8 cellular contexts compared by ENCODE assay signal in genomic region chr16:89382555-89382954, GRCh38.
DNase-seq lines count a peak whose midpoint lies in the region; ATAC-seq and TF ChIP-seq lines count a peak whose summit lies in the region.
"Not testable (repeated sequence)": the region's sequence is repeated elsewhere in the genome, so short reads cannot be mapped to it uniquely, and the experiment has no call there.

No MANE protein-coding gene starts in this region.

- not testable (repeated sequence) for TF ChIP-seq CTCF in Peyer's patch (IDR thresholded peaks at IDR 0.05); colonic mucosa (IDR thresholded peaks at IDR 0.05); hepatocyte (IDR thresholded peaks at IDR 0.05; ENCODE audit: poor library complexity); nephron (IDR thresholded peaks at IDR 0.05; ENCODE audit: unreplicated experiment in 3 of 3)

- not testable (repeated sequence) for H3K9me2 ChIP-seq in hepatocyte (replicated peaks; ENCODE audit: insufficient read depth)

- H3K9ac ChIP-seq in colonic mucosa (ENCODE audit: low read depth in 2 of 2, low read length in 2 of 2), result peak overlapping the region in 1 of 2 donors; percentile 51

- not testable (repeated sequence) for H3K27me3 ChIP-seq in CD4-positive, alpha-beta memory T cell (ENCODE audit: insufficient read depth, low read length); Peyer's patch; colonic mucosa; hepatocyte

- H3K4me2 ChIP-seq in hepatocyte, result peak overlapping the region; percentile 63

- peak overlapping the region in 7 of 8 donors; percentile 61 to 89 (median 76) for H3K4me3 Mint-ChIP-seq in CD4-positive, alpha-beta memory T cell
- H3K4me3 Mint-ChIP-seq in activated CD4-positive, alpha-beta memory T cell treated with anti-CD3 and anti-CD28 coated beads, Interleukin-2, amount 10 ng/mL, durations not matched to agents 7 days and 5 days; nephron: not testable (repeated sequence)
- peak overlapping the region; percentile 70 for H3K4me3 Mint-ChIP-seq in activated naive CD8-positive, alpha-beta T cell
- peak overlapping the region; percentile 50 for H3K4me3 Mint-ChIP-seq in stimulated activated effector memory CD8-positive, alpha-beta T cell treated with anti-CD3 and anti-CD28 coated beads, Interleukin-12 subunit alpha, Interleukin-12 subunit beta, amount 100 ng/mL, for 72 hours

- H3K27ac ChIP-seq in CD4-positive, alpha-beta memory T cell (ENCODE audit: low read depth, low read length), result not testable (repeated sequence)
- peak overlapping the region in 3 of 4 donors; percentile 52 to 63 (median 61) for H3K27ac ChIP-seq in Peyer's patch
- H3K27ac ChIP-seq in colonic mucosa, result peak overlapping the region; percentile 44
- peak overlapping the region; percentile 82 for H3K27ac ChIP-seq in hepatocyte

- H4K20me1 ChIP-seq in hepatocyte (ENCODE audit: insufficient read depth, poor library complexity, severe bottlenecking), result peaks cover 100% of the 10 kb centered on the region

- CTCF ChIA-PET in CD4-positive, alpha-beta memory T cell (lab: Charles Lee; ENCODE audit: partially characterized antibody), result interaction anchor here (0.7 kb wide), 1 partner anchor 12 kb away, joined by 3 read pairs; no protein-coding TSS in a partner anchor
- CTCF ChIA-PET in activated CD4-positive, alpha-beta memory T cell treated with anti-CD3 and anti-CD28 coated beads, Interleukin-2, amount 10 ng/mL, durations not matched to agents 7 days and 5 days (lab: Charles Lee), result interaction anchor here (0.7 to 1.4 kb wide), 2 partner anchors 50 to 105 kb away, joined by 3 read pairs; no protein-coding TSS in a partner anchor

- 76% methylated on average over 5 of the region's 5 CpGs for WGBS in hepatocyte (ENCODE audit: low lambda C conversion rate, missing lambda C conversion rate)

- H3K36me3 Mint-ChIP-seq in CD4-positive, alpha-beta memory T cell; activated naive CD8-positive, alpha-beta T cell; nephron (ENCODE audit: low read depth): not testable (repeated sequence)
- peaks cover 21% of the 10 kb centered on the region for H3K36me3 Mint-ChIP-seq in activated CD4-positive, alpha-beta memory T cell treated with anti-CD3 and anti-CD28 coated beads, Interleukin-2, amount 10 ng/mL, durations not matched to agents 7 days and 5 days (ENCODE audit: low read depth)
- H3K36me3 Mint-ChIP-seq in stimulated activated effector memory CD8-positive, alpha-beta T cell treated with anti-CD3 and anti-CD28 coated beads, Interleukin-12 subunit alpha, Interleukin-12 subunit beta, amount 100 ng/mL, for 72 hours, result peaks cover 32% of the 10 kb centered on the region

- not testable (repeated sequence) for H3K27me3 Mint-ChIP-seq in CD4-positive, alpha-beta memory T cell; activated CD4-positive, alpha-beta memory T cell treated with anti-CD3 and anti-CD28 coated beads, Interleukin-2, amount 10 ng/mL, durations not matched to agents 7 days and 5 days; activated naive CD8-positive, alpha-beta T cell; nephron (ENCODE audit: low read depth)

- not testable (repeated sequence) for TF ChIP-seq POLR2A in Peyer's patch (IDR thresholded peaks at IDR 0.05)

- H3K27ac Mint-ChIP-seq in CD4-positive, alpha-beta memory T cell, result peak overlapping the region in 6 of 7 donors; percentile 62 to 85 (median 78)
- H3K27ac Mint-ChIP-seq in activated CD4-positive, alpha-beta memory T cell treated with anti-CD3 and anti-CD28 coated beads, Interleukin-2, amount 10 ng/mL, durations not matched to agents 7 days and 5 days, result peak overlapping the region; percentile 87
- H3K27ac Mint-ChIP-seq in activated naive CD8-positive, alpha-beta T cell, result peak overlapping the region; percentile 83
- peak overlapping the region in 2 of 3 experiments; percentile 11 to 70 for H3K27ac Mint-ChIP-seq in nephron
- H3K27ac Mint-ChIP-seq in stimulated activated effector memory CD8-positive, alpha-beta T cell treated with anti-CD3 and anti-CD28 coated beads, Interleukin-12 subunit alpha, Interleukin-12 subunit beta, amount 100 ng/mL, for 72 hours, result peak overlapping the region; percentile 50

- peaks cover 96% of the 10 kb centered on the region for H3K4me1 ChIP-seq in CD4-positive, alpha-beta memory T cell (ENCODE audit: insufficient read depth, low read length)
- peaks cover 6 to 37% (median 26%) of the 10 kb centered on the region in 4 donors for H3K4me1 ChIP-seq in Peyer's patch
- H3K4me1 ChIP-seq in colonic mucosa, result peaks cover 15% of the 10 kb centered on the region
- peaks cover 22% of the 10 kb centered on the region for H3K4me1 ChIP-seq in hepatocyte (ENCODE audit: insufficient read depth)

- H3K36me3 ChIP-seq in CD4-positive, alpha-beta memory T cell (ENCODE audit: insufficient read depth, low read length); Peyer's patch; colonic mucosa; hepatocyte (replicated peaks; ENCODE audit: insufficient read depth, low read depth): not testable (repeated sequence)

- POLR2A ChIA-PET in CD4-positive, alpha-beta memory T cell (lab: Charles Lee; ENCODE audit: partially characterized antibody), result interaction anchor here (0.9 to 1.4 kb wide), 2 partner anchors 10 to 21 kb away, joined by 3 to 4 read pairs; no protein-coding TSS in a partner anchor
- POLR2A ChIA-PET in activated CD4-positive, alpha-beta memory T cell treated with anti-CD3 and anti-CD28 coated beads, Interleukin-2, amount 10 ng/mL, durations not matched to agents 7 days and 5 days (lab: Charles Lee), result interaction anchor here (0.6 to 1.1 kb wide), 2 partner anchors 68 to 122 kb away, joined by 3 read pairs; no protein-coding TSS in a partner anchor

- DNase-seq in CD4-positive, alpha-beta memory T cell; activated CD4-positive, alpha-beta memory T cell treated with anti-CD3 and anti-CD28 coated beads, Interleukin-2, amount 10 ng/mL, durations not matched to agents 7 days and 5 days; colonic mucosa; hepatocyte (ENCODE audit: low spot score); stimulated activated effector memory CD8-positive, alpha-beta T cell treated with anti-CD3 and anti-CD28 coated beads, Interleukin-12 subunit alpha, Interleukin-12 subunit beta, amount 100 ng/mL, for 72 hours (ENCODE audit: low spot score in 2 of 2): not testable (repeated sequence)
- peak in 1 of 3 donors; percentile 11 for DNase-seq in Peyer's patch

- peaks cover 100% of the 10 kb centered on the region for H3K79me2 ChIP-seq in hepatocyte

- intact Hi-C loops in CD4-positive, alpha-beta memory T cell (cut with micrococcal nuclease); colonic mucosa (cut with DNase I): not testable (repeated sequence)

- H3K9me3 Mint-ChIP-seq in CD4-positive, alpha-beta memory T cell; activated CD4-positive, alpha-beta memory T cell treated with anti-CD3 and anti-CD28 coated beads, Interleukin-2, amount 10 ng/mL, durations not matched to agents 7 days and 5 days; activated naive CD8-positive, alpha-beta T cell (ENCODE audit: low read depth); nephron; stimulated activated effector memory CD8-positive, alpha-beta T cell treated with anti-CD3 and anti-CD28 coated beads, Interleukin-12 subunit alpha, Interleukin-12 subunit beta, amount 100 ng/mL, for 72 hours: not testable (repeated sequence)

- not testable (repeated sequence) for H3K4me3 ChIP-seq in CD4-positive, alpha-beta memory T cell (ENCODE audit: low read length in 2 of 2); Peyer's patch; colonic mucosa; hepatocyte

- peak; percentile 58 for ATAC-seq in stimulated activated effector memory CD8-positive, alpha-beta T cell treated with anti-CD3 and anti-CD28 coated beads, Interleukin-12 subunit alpha, Interleukin-12 subunit beta, amount 100 ng/mL, for 72 hours

- peaks cover 57 to 97% (median 76%) of the 10 kb centered on the region in 4 donors for H3K4me1 Mint-ChIP-seq in CD4-positive, alpha-beta memory T cell
- peaks cover 73% of the 10 kb centered on the region for H3K4me1 Mint-ChIP-seq in activated CD4-positive, alpha-beta memory T cell treated with anti-CD3 and anti-CD28 coated beads, Interleukin-2, amount 10 ng/mL, durations not matched to agents 7 days and 5 days
- H3K4me1 Mint-ChIP-seq in activated naive CD8-positive, alpha-beta T cell (ENCODE audit: low read depth), result peaks cover 82% of the 10 kb centered on the region
- peaks cover 44% of the 10 kb centered on the region for H3K4me1 Mint-ChIP-seq in nephron
- H3K4me1 Mint-ChIP-seq in stimulated activated effector memory CD8-positive, alpha-beta T cell treated with anti-CD3 and anti-CD28 coated beads, Interleukin-12 subunit alpha, Interleukin-12 subunit beta, amount 100 ng/mL, for 72 hours, result peaks cover 88% of the 10 kb centered on the region

- not testable (repeated sequence) for H3K9me3 ChIP-seq in CD4-positive, alpha-beta memory T cell (ENCODE audit: control insufficient read depth in 1 of 2, low read length in 2 of 2); Peyer's patch; colonic mucosa; hepatocyte (ENCODE audit: low read depth)

- H2AFZ ChIP-seq in hepatocyte, result not testable (repeated sequence)
